Comparison of ENCODE assay signal across 14 cellular contexts in the genomic region with DNA sequence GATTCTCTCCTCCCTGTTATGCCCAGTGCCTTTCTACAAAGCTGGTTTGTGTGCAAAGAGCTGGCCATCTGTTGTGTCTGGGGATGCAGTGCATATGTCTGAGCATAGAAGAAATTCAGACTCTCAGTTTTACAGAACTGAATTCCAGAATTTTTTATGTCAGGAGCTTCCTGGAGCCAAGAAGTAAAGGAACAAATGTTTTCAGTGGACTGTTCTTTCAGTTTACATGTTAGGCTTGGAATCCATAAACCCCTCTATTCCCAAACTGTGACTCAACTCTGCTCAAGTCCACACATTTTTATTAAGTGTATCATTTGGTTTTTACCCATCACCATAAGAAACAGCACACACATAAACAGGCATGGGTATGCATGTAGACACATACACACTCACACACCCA.
A peak's percentile ranks its signal among the peaks of the same experiment; 100 is the strongest.
DNase-seq lines count a peak whose midpoint lies in the region; ATAC-seq lines count a peak whose summit lies in the region.
"Had no signal": no experiment of that assay in that cellular context is flagged by ENCODE, and none has a peak within 500 bp of the region (broad histone marks: within the 10 kb centered on the region; RNA-seq: fewer than 3 reads in every experiment).

No MANE protein-coding gene starts in this region.

- DNase-seq in GM04503 (ENCODE audit: low read depth) (peak; percentile 77), RPMI7951 (ENCODE audit: low read depth) (peak; percentile 52), right cardiac atrium (no peak), NCI-H1092 treated with DMSO at 0.1 percent for 48 hours (lab: John Stamatoyannopoulos, UW) (no peak), NCI-H1417 treated with DMSO at 0.1 percent for 48 hours (lab: John Stamatoyannopoulos, UW) (no peak), OCI-M2 (lab: John Stamatoyannopoulos, UW; ENCODE audit: unreplicated experiment) (no peak), D341Med (ENCODE audit: low spot score) (no peak)
- DNase-seq: activated B cell treated with CpG ODN at 0.5 μM for 24 hours; body of pancreas; endodermal cell; NK-92 treated with Interleukin-12 subunit alpha and Interleukin-12 subunit beta, amount 100 ng/mL, for 24 hours; small intestine had no signal

- H3K4me3 ChIP-seq in right cardiac atrium (ENCODE audit: low read length), result no peak overlapping the region
- H3K4me3 ChIP-seq in skeletal muscle satellite cell (ENCODE audit: low read length), result peak overlapping the region; percentile 26
- H3K4me3 ChIP-seq: body of pancreas, GM23338 had no signal

- no peak for ATAC-seq in right cardiac atrium
- ATAC-seq: body of pancreas, GM23338 had no signal

- H3K4me2 ChIP-seq in skeletal muscle satellite cell (ENCODE audit: low read length), result peak overlapping the region; percentile 67
- H3K4me2 ChIP-seq: GM23338 had no signal

- no peaks in the 10 kb centered on the region for H3K27me3 ChIP-seq in right cardiac atrium (ENCODE audit: control insufficient read depth, insufficient read depth)
- H3K27me3 ChIP-seq in skeletal muscle satellite cell (ENCODE audit: control insufficient read depth, insufficient read depth, low read length), result no peaks in the 10 kb centered on the region
- H3K27me3 ChIP-seq: body of pancreas had no signal

- intact Hi-C loops in right cardiac atrium (cut with DNase I), result no loop called here

- H3K9me3 ChIP-seq in right cardiac atrium (ENCODE audit: control insufficient read depth, low read length) (no peaks in the 10 kb centered on the region), skeletal muscle satellite cell (replicated peaks; ENCODE audit: low read length) (no peaks in the 10 kb centered on the region)
- H3K9me3 ChIP-seq: body of pancreas had no signal

- H3K27ac ChIP-seq in right cardiac atrium (ENCODE audit: low read length), result peak overlapping the region; percentile 33
- H3K27ac ChIP-seq: body of pancreas had no signal

- H3K36me3 ChIP-seq in skeletal muscle satellite cell (ENCODE audit: insufficient read depth, low read length), result no peaks in the 10 kb centered on the region

- peak overlapping the region; percentile 70 for H3K9ac ChIP-seq in skeletal muscle satellite cell (ENCODE audit: low read depth, low read length)

- peaks cover 3% of the 10 kb centered on the region for H3K4me1 ChIP-seq in right cardiac atrium (ENCODE audit: control insufficient read depth, insufficient read depth, low read length)
- peaks cover 38% of the 10 kb centered on the region for H3K4me1 ChIP-seq in skeletal muscle satellite cell (ENCODE audit: control insufficient read depth, insufficient read depth, low read length)
- H3K4me1 ChIP-seq: body of pancreas had no signal

Comparison
In these comparisons a context has a peak if more than half of its experiments do, and no peak if none do; other contexts are left out.
1. DNase-seq: peak in GM04503 (single experiment) and RPMI7951 (single experiment); none in right cardiac atrium (0 of 3), NCI-H1092 treated with DMSO at 0.1 percent for 48 hours (single experiment), NCI-H1417 treated with DMSO at 0.1 percent for 48 hours (single experiment), OCI-M2 (single experiment) and D341Med (single experiment).